25 cellular contexts compared by ENCODE assay signal in the genomic region with DNA sequence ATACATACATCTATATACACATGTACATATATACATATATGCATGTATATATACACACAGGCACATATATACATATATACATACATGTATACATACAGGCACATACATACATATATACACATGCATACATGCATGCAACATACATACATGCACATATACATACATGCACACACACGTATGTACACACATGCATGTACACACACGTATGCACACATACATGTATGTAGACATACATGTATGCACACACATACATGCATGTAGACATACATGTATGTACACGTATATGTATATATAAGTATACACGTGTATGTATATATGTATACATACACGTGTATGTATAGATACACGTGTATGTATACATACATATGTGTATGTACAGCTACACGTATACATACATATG.
"Had no signal": no experiment of that assay in that cellular context is flagged by ENCODE, and none has a peak within 500 bp of the region (broad histone marks: within the 10 kb centered on the region; RNA-seq: fewer than 3 reads in every experiment).

No MANE protein-coding gene starts in this region.

- H3K4me3 ChIP-seq: left lung, lung, pancreas, prostate gland, smooth muscle cell, stomach, testis, thyroid gland, transverse colon, upper lobe of left lung, vagina had no signal

- ATAC-seq: left colon; left lung; naive thymus-derived CD8-positive, alpha-beta T cell; right cardiac atrium; stimulated activated naive B cell treated with anti-CD40 and anti-IgM and Interleukin-4, amounts not matched to agents 10 μg/mL and 1 μg/mL and 100 μg/mL, for 72 hours; stimulated activated naive CD8-positive, alpha-beta T cell treated with anti-CD3 and anti-CD28 coated beads, Interleukin-15, Interleukin-2, amounts not matched to agents 100 U/mL and 50 U/mL, for 24 hours had no signal

- DNase-seq: hypothalamus; immature natural killer cell; kidney; left colon; left lung; midbrain; naive thymus-derived CD8-positive, alpha-beta T cell; nucleus accumbens; pancreas; posterior cingulate gyrus; retina; right cardiac atrium; stimulated activated CD4-positive, alpha-beta T cell treated with anti-CD3 and anti-CD28 coated beads, Interleukin-1b, Interleukin-23, amount 100 ng/mL, for 48 hours; stimulated activated CD4-positive, alpha-beta T cell treated with anti-CD3 and anti-CD28 coated beads, Interleukin-2, amount 100 ng/mL, for 48 hours; stimulated activated naive B cell treated with anti-CD40 and anti-IgM and Interleukin-4, amounts not matched to agents 10 μg/mL and 1 μg/mL and 100 μg/mL, for 72 hours; stimulated activated naive CD8-positive, alpha-beta T cell treated with anti-CD3 and anti-CD28 coated beads, Interleukin-15, Interleukin-2, amounts not matched to agents 100 U/mL and 50 U/mL, for 24 hours; stomach; testis; thyroid gland; transverse colon; upper lobe of left lung had no signal

- H3K27ac ChIP-seq: left lung, pancreas, prostate gland, stomach, testis, thyroid gland, upper lobe of left lung, vagina had no signal

- H3K4me1 ChIP-seq: left lung, pancreas, prostate gland, testis, thyroid gland, upper lobe of left lung had no signal

- H3K9me3 ChIP-seq: left lung, pancreas, prostate gland, stomach, testis, thyroid gland, transverse colon, upper lobe of left lung, vagina had no signal

- H3K27me3 ChIP-seq: left lung, pancreas, stomach, testis, thyroid gland, transverse colon, upper lobe of left lung, vagina had no signal

- H3K36me3 ChIP-seq: left lung, pancreas, prostate gland, stomach, thyroid gland, transverse colon, upper lobe of left lung, vagina had no signal
